Comparison of ENCODE assay signal across 8 cellular contexts in the genomic region with DNA sequence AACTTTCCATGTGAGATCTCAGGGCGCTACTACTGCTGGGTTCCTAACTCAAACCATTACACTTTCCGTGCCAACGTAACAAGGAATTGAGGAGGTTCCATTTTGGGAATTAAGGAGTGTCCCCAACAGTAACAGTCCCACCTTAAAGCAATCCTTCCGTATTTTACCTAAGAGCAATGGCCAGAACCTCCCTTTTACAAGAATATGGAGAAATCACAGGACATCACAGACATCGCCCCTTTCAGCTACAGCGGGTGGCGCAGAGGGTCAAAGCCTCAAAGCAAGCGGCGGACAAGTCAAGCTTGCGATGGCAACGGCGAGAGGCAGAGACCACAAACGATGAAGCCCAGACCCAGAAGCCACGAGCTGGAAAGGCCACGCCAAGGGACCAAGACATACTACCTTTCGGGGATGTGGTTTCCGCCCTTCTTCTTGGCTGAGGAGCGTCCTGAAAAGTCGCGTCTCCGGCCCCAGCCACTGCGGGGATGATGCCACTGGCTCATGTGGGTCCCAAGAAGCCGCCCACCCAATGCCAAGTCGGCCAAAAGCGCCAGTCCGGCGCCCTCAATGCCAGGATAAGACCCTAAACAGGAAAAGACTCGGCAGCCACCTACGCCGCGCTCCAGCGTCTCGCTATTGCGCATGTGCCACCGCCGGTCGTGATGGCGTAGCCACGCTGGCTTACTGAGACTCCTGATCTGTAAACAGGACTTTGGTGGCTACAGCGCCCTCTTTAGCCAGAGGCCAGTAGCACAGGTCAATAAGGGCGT. TPM values are rescaled to one million over a fixed set of nuclear protein-coding genes. Genes with fewer than 3 reads are reported as not detected.
DNase-seq lines count a peak whose midpoint lies in the region; ATAC-seq and TF ChIP-seq lines count a peak whose summit lies in the region.

TSS of gene DUSP11 (minus strand) at position 632 of the 770 bp plus-strand sequence. CDS start at position 503, 129 bp downstream.

- TF ChIP-seq CTCF in GM06990 (IDR thresholded peaks at IDR 0.05; ENCODE audit: insufficient read depth, low read length, poor library complexity, severe bottlenecking) (peak; percentile 92), HFF-Myc (IDR thresholded peaks at IDR 0.05; ENCODE audit: low read depth, low read length, missing control alignments) (peak; percentile 91), omental fat pad (IDR thresholded peaks at IDR 0.05) (peak in 1 of 3 donors; percentile 75), thoracic aorta (IDR thresholded peaks at IDR 0.05) (peak; percentile 87)

- H3K9ac ChIP-seq in SK-N-MC (ENCODE audit: insufficient read length), result peak within 1 kb of the TSS; percentile 92

- peak within 1 kb of the TSS; percentile 74 for H3K4me3 ChIP-seq in GM06990 (replicated peaks; ENCODE audit: low read depth, low read length)
- H3K4me3 ChIP-seq in HFF-Myc (replicated peaks; ENCODE audit: low read depth, low read length), result peak within 1 kb of the TSS; percentile 77
- peak within 1 kb of the TSS; percentile 92 for H3K4me3 ChIP-seq in SK-N-MC
- peak within 1 kb of the TSS; percentile 79 for H3K4me3 ChIP-seq in thoracic aorta

- DNase-seq in GM06990 (ENCODE audit: extremely low read depth, insufficient read length), result peak; percentile 92
- DNase-seq in HFF-Myc (ENCODE audit: extremely low read depth, low read depth), result peak; percentile 92
- DNase-seq in NAMALWA (ENCODE audit: low spot score), result peak; percentile 99
- DNase-seq in SK-N-MC (ENCODE audit: low read depth, low spot score), result peak; percentile 87
- DNase-seq in activated naive CD4-positive, alpha-beta T cell treated with anti-CD3 and anti-CD28 coated beads, Interleukin-2, amount 50 U/mL, for 16 hours, result peak; percentile 97
- peak; percentile 71 for DNase-seq in glomerular endothelial cell (ENCODE audit: extremely low read depth, low read depth, low spot score)
- peak; percentile 99 for DNase-seq in omental fat pad (ENCODE audit: low spot score)
- peak; percentile 91 for DNase-seq in thoracic aorta (ENCODE audit: low spot score)

- H3K4me1 ChIP-seq in thoracic aorta (ENCODE audit: control insufficient read depth in 1 of 2, low read depth in 2 of 2), result peaks cover 10 to 16% of the 10 kb centered on the region in 2 donors

- H3K36me3 ChIP-seq in GM06990 (ENCODE audit: control insufficient read depth, insufficient read depth, low read length) (peaks cover 3% of the 10 kb centered on the region), SK-N-MC (ENCODE audit: insufficient read depth, low read length) (peaks cover 20% of the 10 kb centered on the region), thoracic aorta (no peaks in the 10 kb centered on the region)

- ATAC-seq in omental fat pad (ENCODE audit: low FRiP score) (peak; percentile 100), thoracic aorta (ENCODE audit: insufficient number of reproducible peaks, low FRiP score, low read depth) (peak; percentile 100)

- H3K27ac ChIP-seq in SK-N-MC (no peak within 1 kb of the TSS), thoracic aorta (peak within 1 kb of the TSS; percentile 82 to 87)

- H3K9me3 ChIP-seq in SK-N-MC (ENCODE audit: low read depth, low read length) (no peaks in the 10 kb centered on the region), thoracic aorta (no peaks in the 10 kb centered on the region)

- H3K27me3 ChIP-seq in GM06990 (replicated peaks; ENCODE audit: control insufficient read depth, insufficient read depth, low read length), result no peaks in the 10 kb centered on the region
- no peaks in the 10 kb centered on the region for H3K27me3 ChIP-seq in thoracic aorta (replicated peaks; ENCODE audit: insufficient read depth)

RNA-seq across cellular contexts. Expression of gene DUSP11, which starts in this region (rescaled TPM):
- total RNA-seq in glomerular endothelial cell, result 26.4 and 38.2 TPM in 2 replicates
- 10 to 100 TPM; 21.2 to 34.5 (median 25.6) TPM for total RNA-seq in omental fat pad
- 10 to 100 TPM; 24.1 to 34.8 TPM for total RNA-seq in thoracic aorta
